ENCODE assay signal across 8 cellular contexts in the genomic region with DNA sequence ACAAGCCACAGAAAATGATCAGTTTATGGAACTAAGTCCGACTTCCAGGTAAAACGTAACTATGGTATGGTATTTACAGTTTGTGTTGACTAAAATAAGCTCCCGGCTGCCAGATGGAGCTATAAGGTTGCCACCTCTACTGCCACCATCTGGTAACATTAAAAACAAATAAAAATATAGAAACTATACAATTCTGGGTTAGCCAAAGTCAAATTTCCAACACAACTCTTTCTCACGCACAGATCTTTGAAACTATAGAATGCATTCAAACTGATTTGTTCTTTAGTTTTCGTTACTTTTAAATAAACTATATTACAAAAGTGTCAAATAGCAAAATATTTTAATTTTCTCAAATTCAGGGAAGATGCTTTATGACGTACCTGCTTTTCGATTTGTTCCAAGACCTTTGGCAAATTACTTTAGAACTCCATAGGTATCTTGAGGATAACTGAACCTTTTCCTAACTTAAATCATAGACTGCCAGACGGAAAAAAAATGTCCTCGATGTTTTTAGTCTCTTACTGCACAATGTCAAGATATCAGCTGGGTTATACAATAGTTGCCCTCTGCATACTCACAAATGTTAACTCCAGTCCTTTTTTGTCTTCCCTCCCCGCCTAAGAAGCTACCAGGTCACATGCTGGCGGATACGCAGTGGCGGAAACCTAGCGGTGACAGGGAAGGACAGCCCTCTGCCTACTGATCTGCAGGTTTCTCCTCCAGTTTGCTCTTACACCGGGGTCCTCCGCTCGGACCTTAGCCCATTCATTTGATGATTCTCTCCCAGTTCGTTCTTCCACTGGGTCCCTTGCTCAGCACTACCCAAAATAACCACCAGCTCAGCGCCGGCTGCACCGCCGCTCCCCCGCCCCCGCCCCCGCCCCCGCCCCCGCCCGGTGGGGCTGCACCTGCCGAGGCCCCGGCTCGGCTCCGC. TPM values are rescaled to one million over a fixed set of nuclear protein-coding genes. Genes with fewer than 3 reads are reported as not detected.
DNase-seq lines count a peak whose midpoint lies in the region; ATAC-seq and TF ChIP-seq lines count a peak whose summit lies in the region.

No MANE protein-coding gene starts in this region.

- peak overlapping the region; percentile 30; the same call in 1 of the 2 replicates for H2AFZ ChIP-seq in OCI-LY3 (ENCODE audit: low read depth, low read length)

- TF ChIP-seq CTCF in OCI-LY3 (IDR thresholded peaks at IDR 0.05; ENCODE audit: low read depth, low read length) = peak; percentile 56

- DNase-seq in D341Med (ENCODE audit: low spot score) = peak; percentile 83
- DNase-seq in HUDEP-2 (lab: John Stamatoyannopoulos, UW; ENCODE audit: unreplicated experiment in 76 of 76) = peak in 73 of 76 experiments; percentile 19 to 84 (median 63)
- peak; percentile 71 for DNase-seq in activated T-cell treated with anti-CD3 and anti-CD28 coated beads, Interleukin-2, amount 50 U/mL, for 1 hour
- DNase-seq in stimulated activated naive B cell treated with anti-CD40 and anti-IgM and Interleukin-4, amounts not matched to agents 10 μg/mL and 1 μg/mL and 100 μg/mL, for 72 hours = peak; percentile 63

- ATAC-seq in GM21390 (IDR thresholded peaks at IDR 0.05; ENCODE audit: unreplicated experiment) = peak; percentile 46
- peak; percentile 55 for ATAC-seq in esophagus mucosa
- ATAC-seq in stimulated activated naive B cell treated with anti-CD40 and anti-IgM and Interleukin-4, amounts not matched to agents 10 μg/mL and 1 μg/mL and 100 μg/mL, for 72 hours (replicated peaks) = peak; percentile 57

- peaks cover 8% of the 10 kb centered on the region for H3K4me1 ChIP-seq in OCI-LY3 (ENCODE audit: low read length)
- peaks cover 0 to 16% of the 10 kb centered on the region in 2 donors for H3K4me1 ChIP-seq in muscle layer of duodenum (ENCODE audit: control insufficient read depth in 1 of 2, insufficient read depth in 2 of 2, low read length in 2 of 2)

- no peaks in the 10 kb centered on the region for H3K9me3 Mint-ChIP-seq in stimulated activated naive B cell treated with anti-CD40 and anti-IgM and Interleukin-4, amounts not matched to agents 10 μg/mL and 1 μg/mL and 100 μg/mL, for 72 hours

- H3K4me3 ChIP-seq in OCI-LY3 (ENCODE audit: low read length) (peak overlapping the region; percentile 86), muscle layer of duodenum (ENCODE audit: low read depth in 1 of 2, low read length in 2 of 2) (peak overlapping the region; percentile 89 to 93)

- H3K27me3 Mint-ChIP-seq in stimulated activated naive B cell treated with anti-CD40 and anti-IgM and Interleukin-4, amounts not matched to agents 10 μg/mL and 1 μg/mL and 100 μg/mL, for 72 hours = no peaks in the 10 kb centered on the region

- no peaks in the 10 kb centered on the region for H4K20me1 ChIP-seq in OCI-LY3 (ENCODE audit: insufficient read depth, low read length)

- H3K27ac Mint-ChIP-seq in stimulated activated naive B cell treated with anti-CD40 and anti-IgM and Interleukin-4, amounts not matched to agents 10 μg/mL and 1 μg/mL and 100 μg/mL, for 72 hours = peak overlapping the region; percentile 93

- H3K4me1 Mint-ChIP-seq in stimulated activated naive B cell treated with anti-CD40 and anti-IgM and Interleukin-4, amounts not matched to agents 10 μg/mL and 1 μg/mL and 100 μg/mL, for 72 hours = peaks cover 13 to 22% of the 10 kb centered on the region in 2 donors

- H3K4me2 ChIP-seq in OCI-LY3 (ENCODE audit: low read length) = peak overlapping the region; percentile 88

- peak overlapping the region; percentile 89 for H3K9ac ChIP-seq in OCI-LY3 (ENCODE audit: low read length)

- peak overlapping the region; percentile 93 to 99 for H3K4me3 Mint-ChIP-seq in stimulated activated naive B cell treated with anti-CD40 and anti-IgM and Interleukin-4, amounts not matched to agents 10 μg/mL and 1 μg/mL and 100 μg/mL, for 72 hours

- no peaks in the 10 kb centered on the region for H3K79me2 ChIP-seq in OCI-LY3 (ENCODE audit: low read length)

- H3K9me3 ChIP-seq in OCI-LY3 (ENCODE audit: insufficient read depth, low read length) (no peaks in the 10 kb centered on the region), muscle layer of duodenum (ENCODE audit: control insufficient read depth in 1 of 2, low read length in 2 of 2) (no peaks in the 10 kb centered on the region)

- H3K27me3 ChIP-seq in OCI-LY3 (ENCODE audit: low read depth, low read length) (no peaks in the 10 kb centered on the region), muscle layer of duodenum (ENCODE audit: low read depth, low read length) (no peaks in the 10 kb centered on the region)

- H3K27ac ChIP-seq in OCI-LY3 (ENCODE audit: low read length) (peak overlapping the region; percentile 74), muscle layer of duodenum (ENCODE audit: low read length) (peak overlapping the region; percentile 78)

- peaks cover 12 to 13% of the 10 kb centered on the region in 2 donors for H3K36me3 Mint-ChIP-seq in stimulated activated naive B cell treated with anti-CD40 and anti-IgM and Interleukin-4, amounts not matched to agents 10 μg/mL and 1 μg/mL and 100 μg/mL, for 72 hours

- H3K36me3 ChIP-seq in OCI-LY3 (replicated peaks; ENCODE audit: low read depth, low read length) (no peaks in the 10 kb centered on the region), muscle layer of duodenum (ENCODE audit: control insufficient read depth in 1 of 2, insufficient read depth in 2 of 2, low read length in 2 of 2) (no peaks in the 10 kb centered on the region)

RNA-seq across cellular contexts. Expression of a gene that starts 0.9 kb away (rescaled TPM):
- 3.7 TPM for total RNA-seq in esophagus mucosa

RNA-seq across cellular contexts. Expression of a gene that starts 43.1 kb away (rescaled TPM):
- 60.2 TPM for total RNA-seq in esophagus mucosa

Comparison
In these comparisons a context has a peak if more than half of its experiments do, and no peak if none do; other contexts are left out.
1. Peak in every context shown above with its lines: DNase-seq, ATAC-seq, H3K4me3 ChIP-seq and H3K27ac ChIP-seq.